In genomic region chr10:103727546-103727963, GRCh38 we compare ENCODE assay signal across 16 cellular contexts.
DNase-seq lines count a peak whose midpoint lies in the region; ATAC-seq lines count a peak whose summit lies in the region.
"Had no signal": no experiment of that assay in that cellular context is flagged by ENCODE, and none has a peak within 500 bp of the region (broad histone marks: within the 10 kb centered on the region; RNA-seq: fewer than 3 reads in every experiment).

No MANE protein-coding gene starts in this region.

- no peak overlapping the region for H3K9ac ChIP-seq in trophoblast cell (ENCODE audit: low read length)
- H3K9ac ChIP-seq in mesendoderm (ENCODE audit: low read length), result no peak overlapping the region
- H3K9ac ChIP-seq: GM23248 had no signal

- H4K5ac ChIP-seq in mesendoderm (ENCODE audit: low read length), result no peak overlapping the region

- H3K4me2 ChIP-seq in trophoblast cell (ENCODE audit: low read length) (no peak overlapping the region), mesendoderm (ENCODE audit: low read length) (no peak overlapping the region)

- no peak overlapping the region for H3K56ac ChIP-seq in mesendoderm (ENCODE audit: low read length)

- peak; percentile 76 for DNase-seq in COLO829 (ENCODE audit: low spot score)
- DNase-seq in caudate nucleus (lab: John Stamatoyannopoulos, UW), result peak in 53 of 61 donors; percentile 21 to 95 (median 64)
- DNase-seq in left ventricle myocardium superior, result peak; percentile 70
- DNase-seq in trophoblast cell, result no peak
- no peak for DNase-seq in kidney tubule cell (ENCODE audit: low spot score)
- no peak for DNase-seq in NCI-H2171 treated with DMSO at 0.1 percent for 48 hours (lab: John Stamatoyannopoulos, UW)
- DNase-seq in mesendoderm, result no peak
- DNase-seq in ACHN, result no peak
- DNase-seq: activated gamma-delta T cell, body of pancreas, DMS153, foreskin fibroblast, GM23248, NCI-H1930, NCI-H748 treated with DMSO at 0.1 percent for 48 hours had no signal

- no CpG with 5 or more reads among the region's 14 CpGs for WGBS in trophoblast cell (ENCODE audit: extremely low coverage, insufficient coverage, insufficient read length)
- WGBS in mesendoderm (ENCODE audit: extremely low coverage, insufficient coverage, low lambda C conversion rate), result no CpG with 5 or more reads among the region's 14 CpGs

- H3K14ac ChIP-seq in trophoblast cell (ENCODE audit: low read length), result peak overlapping the region; percentile 24

- peaks cover 31 to 44% of the 10 kb centered on the region in 2 experiments for H3K4me1 ChIP-seq in trophoblast cell (ENCODE audit: control insufficient read depth in 1 of 2, insufficient read depth in 2 of 2, low read length in 2 of 2)
- H3K4me1 ChIP-seq in mesendoderm (ENCODE audit: control insufficient read depth, low read depth, low read length), result peaks cover 3% of the 10 kb centered on the region

- H2AK5ac ChIP-seq in trophoblast cell (ENCODE audit: low read length), result peak overlapping the region; percentile 39
- no peak overlapping the region for H2AK5ac ChIP-seq in mesendoderm (ENCODE audit: low read length)

- in situ Hi-C loops in ACHN (cut with HindIII; ENCODE audit: low pct_ligation_motif_present, low pct_unique_long_range_greater_than_20kb, low sequenced_read_pairs), result no loop called here

- peak overlapping the region; percentile 65 for H2BK12ac ChIP-seq in trophoblast cell (ENCODE audit: low read length)

- intact Hi-C loops in left ventricle myocardium superior (cut with micrococcal nuclease), result no loop called here

- no peak overlapping the region for H2BK15ac ChIP-seq in mesendoderm (replicated peaks; ENCODE audit: low read depth)

- H2BK120ac ChIP-seq in trophoblast cell (ENCODE audit: insufficient read depth, low read length, poor library complexity), result peak overlapping the region; percentile 27
- H2BK120ac ChIP-seq in mesendoderm (ENCODE audit: low read depth, low read length), result no peak overlapping the region

- H3K27ac ChIP-seq in caudate nucleus (ENCODE audit: low read depth, low read length) (peak overlapping the region; percentile 50), trophoblast cell (ENCODE audit: low read depth, low read length) (no peak overlapping the region), mesendoderm (ENCODE audit: low read depth, low read length) (no peak overlapping the region)
- H3K27ac ChIP-seq: body of pancreas, GM23248 had no signal

- H4K91ac ChIP-seq in trophoblast cell (ENCODE audit: low read depth, low read length), result peak overlapping the region; percentile 59

- H3K18ac ChIP-seq in trophoblast cell (ENCODE audit: low read length) (peak overlapping the region; percentile 47), mesendoderm (ENCODE audit: low read length) (no peak overlapping the region)

- H3K79me1 ChIP-seq in trophoblast cell (ENCODE audit: low read length) (peaks cover 22% of the 10 kb centered on the region), mesendoderm (ENCODE audit: low read length) (no peaks in the 10 kb centered on the region)

- H3K23ac ChIP-seq in trophoblast cell (ENCODE audit: low read length), result no peak overlapping the region
- no peak overlapping the region for H3K23ac ChIP-seq in mesendoderm (ENCODE audit: low read length)

- H2AFZ ChIP-seq in trophoblast cell (ENCODE audit: insufficient read depth, low read length, poor library complexity), result no peak overlapping the region
- H2AFZ ChIP-seq: GM23248 had no signal

- H3K36me3 ChIP-seq in trophoblast cell (ENCODE audit: control insufficient read depth in 1 of 2, insufficient read depth in 2 of 2, low read length in 2 of 2) (peaks cover 0 to 9% of the 10 kb centered on the region in 2 experiments), mesendoderm (ENCODE audit: control insufficient read depth, insufficient read depth, low read length) (no peaks in the 10 kb centered on the region)

- no peak overlapping the region for H4K8ac ChIP-seq in trophoblast cell (ENCODE audit: low read depth, low read length)
- no peak overlapping the region for H4K8ac ChIP-seq in mesendoderm (ENCODE audit: low read depth, low read length)

- H3K27me3 ChIP-seq in trophoblast cell (ENCODE audit: insufficient read depth, low read length), result no peaks in the 10 kb centered on the region
- no peaks in the 10 kb centered on the region for H3K27me3 ChIP-seq in mesendoderm (ENCODE audit: insufficient read depth, low read length, poor library complexity)
- H3K27me3 ChIP-seq: body of pancreas had no signal

- no peak overlapping the region for H4K12ac ChIP-seq in trophoblast cell (ENCODE audit: low read depth, low read length)

- peak; percentile 94 for ATAC-seq in left ventricle myocardium superior
- ATAC-seq: activated CD4-positive, CD25-positive, alpha-beta regulatory T cell treated with anti-CD3 and anti-CD28 coated beads, Interleukin-2, amount 50 U/mL, for 24 hours; body of pancreas had no signal

- no peak overlapping the region for H3K4me3 ChIP-seq in trophoblast cell (ENCODE audit: low read depth, low read length)
- H3K4me3 ChIP-seq in mesendoderm (ENCODE audit: low read length), result no peak overlapping the region
- H3K4me3 ChIP-seq: body of pancreas, GM23248 had no signal

- H3K79me2 ChIP-seq in trophoblast cell (ENCODE audit: control insufficient read depth, insufficient read depth, low read length, poor library complexity) (peaks cover 3% of the 10 kb centered on the region), mesendoderm (ENCODE audit: control insufficient read depth, insufficient read depth, low read length) (no peaks in the 10 kb centered on the region)

- H2BK5ac ChIP-seq in trophoblast cell (ENCODE audit: low read depth, low read length, poor library complexity) (no peak overlapping the region), mesendoderm (ENCODE audit: low read length) (no peak overlapping the region)

- peak overlapping the region; percentile 7 for H3K4ac ChIP-seq in trophoblast cell (ENCODE audit: low read depth, low read length)
- no peak overlapping the region for H3K4ac ChIP-seq in mesendoderm (ENCODE audit: low read depth, low read length)

- H3K9me3 ChIP-seq in trophoblast cell (ENCODE audit: insufficient read depth, low read depth, low read length), result no peaks in the 10 kb centered on the region
- H3K9me3 ChIP-seq: body of pancreas had no signal

Comparison
In these comparisons a context has a peak if more than half of its experiments do, and no peak if none do; other contexts are left out.
1. DNase-seq: peak in COLO829 (single experiment), caudate nucleus (53 of 61) and left ventricle myocardium superior (single experiment); none in trophoblast cell (0 of 2), kidney tubule cell (single experiment), NCI-H2171 treated with DMSO at 0.1 percent for 48 hours (single experiment), mesendoderm (single experiment) and ACHN (single experiment).